In genomic region chr12:99983721-99984258, GRCh38 we compare ENCODE assay signal across 8 cellular contexts. TPM values are rescaled to one million over a fixed set of nuclear protein-coding genes. Genes with fewer than 3 reads are reported as not detected.
DNase-seq lines count a peak whose midpoint lies in the region; ATAC-seq and TF ChIP-seq lines count a peak whose summit lies in the region.

No MANE protein-coding gene starts in this region.

- H2AFZ ChIP-seq in GM23338: peak overlapping the region; percentile 90
- H2AFZ ChIP-seq in OCI-LY3 (ENCODE audit: low read depth, low read length): no peak overlapping the region
- no peak overlapping the region for H2AFZ ChIP-seq in fibroblast of lung (ENCODE audit: low read length)
- H2AFZ ChIP-seq in trophoblast cell (ENCODE audit: insufficient read depth, low read length, poor library complexity): no peak overlapping the region

- DNase-seq in GM23338 (ENCODE audit: low spot score): no peak
- peak in 1 of 2 donors; percentile 4 for DNase-seq in fibroblast of lung (ENCODE audit: low read depth in 2 of 2)
- DNase-seq in trophoblast cell: peak; percentile 29 to 61
- no peak for DNase-seq in HCEC 1CT

- no peak overlapping the region for H2BK12ac ChIP-seq in trophoblast cell (ENCODE audit: low read length)

- no peak overlapping the region for H3K23ac ChIP-seq in trophoblast cell (ENCODE audit: low read length)

- H3K27ac ChIP-seq in GM23338 (ENCODE audit: low read depth) (no peak overlapping the region), OCI-LY3 (ENCODE audit: low read length) (no peak overlapping the region), fibroblast of lung (ENCODE audit: insufficient read depth, low read length) (no peak overlapping the region), trophoblast cell (ENCODE audit: low read depth, low read length) (no peak overlapping the region)

- H3K18ac ChIP-seq in trophoblast cell (ENCODE audit: low read length): no peak overlapping the region

- no peak overlapping the region for H3K9ac ChIP-seq in OCI-LY3 (ENCODE audit: low read length)
- no peak overlapping the region for H3K9ac ChIP-seq in fibroblast of lung (ENCODE audit: insufficient read depth, low read length)
- H3K9ac ChIP-seq in trophoblast cell (ENCODE audit: low read length): no peak overlapping the region

- H3K9me2 ChIP-seq in GM23338 (ENCODE audit: insufficient read depth): no peaks in the 10 kb centered on the region

- no peaks in the 10 kb centered on the region for H3K9me3 ChIP-seq in OCI-LY3 (ENCODE audit: insufficient read depth, low read length)
- H3K9me3 ChIP-seq in fibroblast of lung (ENCODE audit: control insufficient read depth, insufficient read depth, low read depth, low read length): no peaks in the 10 kb centered on the region
- H3K9me3 ChIP-seq in trophoblast cell (ENCODE audit: insufficient read depth, low read depth, low read length): peaks cover 2% of the 10 kb centered on the region

- peaks cover 13% of the 10 kb centered on the region for H3K4me1 ChIP-seq in GM23338 (ENCODE audit: insufficient read depth)
- peaks cover 7% of the 10 kb centered on the region for H3K4me1 ChIP-seq in OCI-LY3 (ENCODE audit: low read length)
- no peaks in the 10 kb centered on the region for H3K4me1 ChIP-seq in fibroblast of lung (ENCODE audit: control insufficient read depth, extremely low read depth, insufficient read depth, low read length)
- H3K4me1 ChIP-seq in trophoblast cell (ENCODE audit: control insufficient read depth in 1 of 2, insufficient read depth in 2 of 2, low read length in 2 of 2): no peaks in the 10 kb centered on the region

- TF ChIP-seq CTCF in GM23338 (conservative IDR thresholded peaks at IDR 0.05; ENCODE audit: low read depth in 2 of 2): no peak
- TF ChIP-seq CTCF in OCI-LY3 (IDR thresholded peaks at IDR 0.05; ENCODE audit: low read depth, low read length): no peak
- TF ChIP-seq CTCF in fibroblast of lung (conservative IDR thresholded peaks at IDR 0.05 in 1 of 2, IDR thresholded peaks at IDR 0.05 in 1 of 2; ENCODE audit: low read depth in 1 of 2, low read length in 2 of 2): no peak

- H4K91ac ChIP-seq in trophoblast cell (ENCODE audit: low read depth, low read length): no peak overlapping the region

- no peak overlapping the region for H3K4ac ChIP-seq in trophoblast cell (ENCODE audit: low read depth, low read length)

- H3K27me3 Mint-ChIP-seq in GM23338 (ENCODE audit: insufficient read depth, low read depth, poor library complexity): peaks cover 15% of the 10 kb centered on the region

- no peak overlapping the region for H3K14ac ChIP-seq in trophoblast cell (ENCODE audit: low read length)

- H3K4me3 Mint-ChIP-seq in GM23338: peak overlapping the region; percentile 81

- no peak overlapping the region for H3K27ac Mint-ChIP-seq in GM23338

- no peaks in the 10 kb centered on the region for H3K36me3 ChIP-seq in GM23338 (ENCODE audit: insufficient read depth)
- no peaks in the 10 kb centered on the region for H3K36me3 ChIP-seq in OCI-LY3 (replicated peaks; ENCODE audit: low read depth, low read length)
- no peaks in the 10 kb centered on the region for H3K36me3 ChIP-seq in fibroblast of lung (ENCODE audit: control insufficient read depth, insufficient read depth, low read length)
- no peaks in the 10 kb centered on the region for H3K36me3 ChIP-seq in trophoblast cell (ENCODE audit: control insufficient read depth in 1 of 2, insufficient read depth in 2 of 2, low read length in 2 of 2)

- no peaks in the 10 kb centered on the region for H3K79me1 ChIP-seq in trophoblast cell (ENCODE audit: low read length)

- no peaks in the 10 kb centered on the region for H3K79me2 ChIP-seq in GM23338 (replicated peaks; ENCODE audit: insufficient read depth)
- H3K79me2 ChIP-seq in OCI-LY3 (ENCODE audit: low read length): no peaks in the 10 kb centered on the region
- H3K79me2 ChIP-seq in fibroblast of lung (ENCODE audit: control insufficient read depth, insufficient read depth, low read length): no peaks in the 10 kb centered on the region
- no peaks in the 10 kb centered on the region for H3K79me2 ChIP-seq in trophoblast cell (ENCODE audit: control insufficient read depth, insufficient read depth, low read length, poor library complexity)

- H4K8ac ChIP-seq in trophoblast cell (ENCODE audit: low read depth, low read length): no peak overlapping the region

- H4K12ac ChIP-seq in trophoblast cell (ENCODE audit: low read depth, low read length): no peak overlapping the region

- H4K20me1 ChIP-seq in GM23338 (replicated peaks; ENCODE audit: insufficient read depth) (no peaks in the 10 kb centered on the region), OCI-LY3 (ENCODE audit: insufficient read depth, low read length) (no peaks in the 10 kb centered on the region), fibroblast of lung (ENCODE audit: control insufficient read depth, extremely low read depth, insufficient read depth, low read length) (no peaks in the 10 kb centered on the region)

- H3K27me3 ChIP-seq in GM23338 (ENCODE audit: insufficient read depth) (peaks cover 27% of the 10 kb centered on the region), OCI-LY3 (ENCODE audit: low read depth, low read length) (peaks cover 37% of the 10 kb centered on the region), fibroblast of lung (ENCODE audit: control insufficient read depth, insufficient read depth, low read length) (no peaks in the 10 kb centered on the region), trophoblast cell (ENCODE audit: insufficient read depth, low read length) (no peaks in the 10 kb centered on the region)

- H2AK5ac ChIP-seq in trophoblast cell (ENCODE audit: low read length): no peak overlapping the region

- ATAC-seq in GM23338 (peak; percentile 63), HG03521 (IDR thresholded peaks at IDR 0.05; ENCODE audit: unreplicated experiment) (no peak), HG03159 (IDR thresholded peaks at IDR 0.05; ENCODE audit: unreplicated experiment) (no peak), GM21576 (IDR thresholded peaks at IDR 0.05; ENCODE audit: unreplicated experiment) (no peak)

- WGBS in trophoblast cell (ENCODE audit: extremely low coverage, insufficient coverage, insufficient read length): no CpG with 5 or more reads among the region's 16 CpGs

- H3F3A ChIP-seq in GM23338 (replicated peaks; ENCODE audit: low read depth): no peaks in the 10 kb centered on the region; the same call in 1 of the 2 replicates

- H3K9me3 Mint-ChIP-seq in GM23338: no peaks in the 10 kb centered on the region; the same call in 2 of the 3 replicates

- peak overlapping the region; percentile 88 for H3K4me2 ChIP-seq in GM23338
- H3K4me2 ChIP-seq in OCI-LY3 (ENCODE audit: low read length): peak overlapping the region; percentile 98
- H3K4me2 ChIP-seq in fibroblast of lung (ENCODE audit: extremely low read depth, insufficient read depth, low read length): peak overlapping the region; percentile 54
- H3K4me2 ChIP-seq in trophoblast cell (ENCODE audit: low read length): peak overlapping the region; percentile 89

- H3K4me3 ChIP-seq in GM23338: peak overlapping the region; percentile 79
- peak overlapping the region; percentile 92 for H3K4me3 ChIP-seq in OCI-LY3 (ENCODE audit: low read length)
- H3K4me3 ChIP-seq in fibroblast of lung (replicated peaks in 1 of 4; ENCODE audit: control extremely low read depth in 1 of 4, insufficient read depth in 1 of 4, low read depth in 3 of 4, low read length in 4 of 4): peak overlapping the region in 1 of 4 experiments; percentile 59
- H3K4me3 ChIP-seq in trophoblast cell (ENCODE audit: low read depth, low read length): no peak overlapping the region

- no peak overlapping the region for H2BK120ac ChIP-seq in trophoblast cell (ENCODE audit: insufficient read depth, low read length, poor library complexity)

- H2BK5ac ChIP-seq in trophoblast cell (ENCODE audit: low read depth, low read length, poor library complexity): no peak overlapping the region

- no peaks in the 10 kb centered on the region for H3K36me3 Mint-ChIP-seq in GM23338 (ENCODE audit: low read depth)

- H3K4me1 Mint-ChIP-seq in GM23338: peaks cover 20% of the 10 kb centered on the region

TF ChIP-seq in GM23338, 12 proteins besides CTCF, POLR2A, EP300 and RAD21 (continues in another document):
- TF ChIP-seq NANOG (IDR thresholded peaks at IDR 0.05; ENCODE audit: borderline replicate concordance): no peak
- no peak for TF ChIP-seq REST (IDR thresholded peaks at IDR 0.05; ENCODE audit: unreplicated experiment)

RNA-seq across cellular contexts. Expression of gene ANKS1B, which starts 0.9 kb away (rescaled TPM):
- 5.8 and 18.6 TPM in 2 replicates for total RNA-seq in GM23338 (2014; rRNA removed; shearing (Covaris generic))
- 4.3 and 4.6 TPM in 2 replicates for polyA plus RNA-seq in GM23338 (2016; fragmentation: Nextera tagmentation; extraction: Ambion mirVana)
- total RNA-seq in fibroblast of lung: 0.51 and 0.83 TPM in 2 replicates
- polyA plus RNA-seq in fibroblast of lung: 0.11 and 0.15 TPM in 2 replicates
- 0.28 TPM in 1 of 2 replicates, not detected in the other for polyA plus RNA-seq in fibroblast of lung (2012)
- not detected in 2 replicates for polyA minus RNA-seq in fibroblast of lung (ENCODE audit: low replicate concordance)
- polyA plus RNA-seq in trophoblast cell (2013): 0.22 and 0.26 TPM in 2 replicates

Comparison
In these comparisons a context has a peak if more than half of its experiments do, and no peak if none do; other contexts are left out.
1. DNase-seq: peak in trophoblast cell (2 of 2); none in GM23338 (single experiment) and HCEC 1CT (single experiment).
2. Peak in every context shown above with its lines, with median percentiles within 50 percentile points of each other: H3K4me2 ChIP-seq.